1 cellular context compared by ENCODE assay signal in genomic region chr7:84372712-84373111, GRCh38.
TF ChIP-seq lines count a peak whose summit lies in the region.

No MANE protein-coding gene starts in this region.

TF ChIP-seq in GM23338, 12 proteins besides CTCF, POLR2A, EP300 and RAD21 (continued from another document):
- TF ChIP-seq ZNF462 (CRISPR knock-in tag; IDR thresholded peaks at IDR 0.05) (no peak), POLR2AphosphoS5 (IDR thresholded peaks at IDR 0.05; ENCODE audit: low read depth) (no peak), CREB1 (CRISPR knock-in tag; IDR thresholded peaks at IDR 0.05; ENCODE audit: low read depth) (no peak), ETS1 (IDR thresholded peaks at IDR 0.05) (no peak), STAT1 (IDR thresholded peaks at IDR 0.05; ENCODE audit: unreplicated experiment) (no peak)
TF ChIP-seq in GM23338: peak in this region for 0.
